Comparison of ENCODE assay signal across 8 cellular contexts in the genomic region with DNA sequence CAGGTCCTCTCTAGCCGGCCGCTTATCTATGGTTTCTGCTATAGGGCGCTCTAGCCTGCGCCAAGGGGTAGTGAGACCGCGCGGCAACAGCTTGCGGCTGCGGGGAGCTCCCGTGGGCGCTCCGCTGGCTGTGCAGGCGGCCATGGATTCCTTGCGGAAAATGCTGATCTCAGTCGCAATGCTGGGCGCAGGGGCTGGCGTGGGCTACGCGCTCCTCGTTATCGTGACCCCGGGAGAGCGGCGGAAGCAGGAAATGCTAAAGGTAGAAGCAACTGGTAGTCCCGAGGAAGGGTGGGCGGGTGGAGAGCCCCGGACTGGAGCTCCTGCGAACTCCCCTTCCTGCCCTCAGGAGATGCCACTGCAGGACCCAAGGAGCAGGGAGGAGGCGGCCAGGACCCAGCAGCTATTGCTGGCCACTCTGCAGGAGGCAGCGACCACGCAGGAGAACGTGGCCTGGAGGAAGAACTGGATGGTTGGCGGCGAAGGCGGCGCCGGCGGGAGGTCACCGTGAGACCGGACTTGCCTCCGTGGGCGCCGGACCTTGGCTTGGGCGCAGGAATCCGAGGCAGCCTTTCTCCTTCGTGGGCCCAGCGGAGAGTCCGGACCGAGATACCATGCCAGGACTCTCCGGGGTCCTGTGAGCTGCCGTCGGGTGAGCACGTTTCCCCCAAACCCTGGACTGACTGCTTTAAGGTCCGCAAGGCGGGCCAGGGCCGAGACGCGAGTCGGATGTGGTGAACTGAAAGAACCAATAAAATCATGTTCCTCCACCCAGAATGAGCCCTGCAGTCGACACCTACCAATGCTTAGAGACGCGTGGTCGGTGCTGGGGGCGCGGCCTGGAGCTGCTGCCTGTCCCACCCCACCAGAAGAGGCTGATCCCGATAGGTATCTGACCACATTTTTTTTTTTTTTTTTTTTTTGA. TPM values are rescaled to one million over a fixed set of nuclear protein-coding genes. Genes with fewer than 3 reads are reported as not detected.
DNase-seq lines count a peak whose midpoint lies in the region; TF ChIP-seq lines count a peak whose summit lies in the region.

Gene LBHD1 (minus strand): TSS at position 664 of the 925 bp plus-strand sequence. CDS start 2,236 bp downstream, outside the sequence.
Gene UQCC3 (plus strand): TSS at position 70 of the 925 bp plus-strand sequence. CDS start 73 bp downstream, at position 143.

- H3K27me3 ChIP-seq in CD4-positive, alpha-beta memory T cell (ENCODE audit: insufficient read depth, low read length): no peaks in the 10 kb centered on the region
- H3K27me3 ChIP-seq in muscle layer of colon (ENCODE audit: control insufficient read depth in 1 of 2, insufficient read depth in 2 of 2, low read length in 2 of 2): no peaks in the 10 kb centered on the region

- no peaks in the 10 kb centered on the region for H3K27me3 Mint-ChIP-seq in CD4-positive, alpha-beta memory T cell

- peak within 1 kb of the TSS; percentile 91 to 97 for H3K4me3 ChIP-seq in CD4-positive, alpha-beta memory T cell (ENCODE audit: low read length in 2 of 2)
- H3K4me3 ChIP-seq in epithelial cell of proximal tubule (ENCODE audit: low read depth, low read length): peak within 1 kb of the TSS; percentile 92
- H3K4me3 ChIP-seq in muscle layer of colon (ENCODE audit: low read depth in 1 of 2, low read length in 2 of 2): peak within 1 kb of the TSS; percentile 43 to 64

- peak within 1 kb of the TSS; percentile 89 to 98 (median 97) for H3K27ac Mint-ChIP-seq in CD4-positive, alpha-beta memory T cell

- H3K4me1 Mint-ChIP-seq in CD4-positive, alpha-beta memory T cell: peaks cover 14 to 74% (median 43%) of the 10 kb centered on the region in 4 donors

- no peaks in the 10 kb centered on the region for H3K9me3 ChIP-seq in CD4-positive, alpha-beta memory T cell (ENCODE audit: control insufficient read depth in 1 of 2, low read length in 2 of 2)
- no peaks in the 10 kb centered on the region for H3K9me3 ChIP-seq in muscle layer of colon (ENCODE audit: low read length)

- peak within 1 kb of the TSS; percentile 62 for H3K9ac ChIP-seq in muscle layer of colon (ENCODE audit: low read length)

- POLR2A ChIA-PET in CD4-positive, alpha-beta memory T cell (lab: Charles Lee; ENCODE audit: partially characterized antibody): interaction anchor here (0.6 to 19.7 kb wide), 39 partner anchors 8 to 279 kb away, joined by 3 to 494 read pairs (median 7); partner anchors contain the start of genes AHNAK, B3GAT3, BSCL2 and EEF1G

- intact Hi-C loops in CD4-positive, alpha-beta memory T cell (cut with micrococcal nuclease): loop anchor here (1.0 to 2.0 kb wide), 2 partner anchors 7 to 19 kb away; partner anchors contain the start of genes INTS5 and UBXN1

- H3K36me3 Mint-ChIP-seq in CD4-positive, alpha-beta memory T cell: peaks cover 12 to 40% of the 10 kb centered on the region in 2 donors

- peaks cover 55% of the 10 kb centered on the region for H3K4me1 ChIP-seq in CD4-positive, alpha-beta memory T cell (ENCODE audit: insufficient read depth, low read length)
- H3K4me1 ChIP-seq in muscle layer of colon (ENCODE audit: insufficient read depth, low read length): peaks cover 24% of the 10 kb centered on the region

- H3K27ac ChIP-seq in CD4-positive, alpha-beta memory T cell (ENCODE audit: low read depth, low read length): peak within 1 kb of the TSS; percentile 74
- peak within 1 kb of the TSS; percentile 94 for H3K27ac ChIP-seq in muscle layer of colon (ENCODE audit: low read depth, low read length)

- CTCF ChIA-PET in CD4-positive, alpha-beta memory T cell (lab: Charles Lee; ENCODE audit: partially characterized antibody): interaction anchor here (0.7 to 10.4 kb wide), 9 partner anchors 8 to 248 kb away, joined by 3 to 86 read pairs (median 5); partner anchors contain the start of genes C11orf98, CSKMT, INTS5 and TMEM179B

- TF ChIP-seq CTCF in GM20000 (IDR thresholded peaks at IDR 0.05; ENCODE audit: extremely low read depth, missing control alignments): no peak
- no peak for TF ChIP-seq CTCF in epithelial cell of proximal tubule (conservative IDR thresholded peaks at IDR 0.05; ENCODE audit: low read depth, low read length)

- H3K36me3 ChIP-seq in CD4-positive, alpha-beta memory T cell (ENCODE audit: insufficient read depth, low read length): peaks cover 10% of the 10 kb centered on the region
- peaks cover 16% of the 10 kb centered on the region for H3K36me3 ChIP-seq in muscle layer of colon (ENCODE audit: insufficient read depth, low read length)

- peak within 1 kb of the TSS; percentile 93 to 99 (median 99) for H3K4me3 Mint-ChIP-seq in CD4-positive, alpha-beta memory T cell

- no peaks in the 10 kb centered on the region for H3K9me3 Mint-ChIP-seq in CD4-positive, alpha-beta memory T cell

- DNase-seq in CD4-positive, alpha-beta memory T cell: peak; percentile 74 to 91 (median 79)
- DNase-seq in GM20000 (ENCODE audit: low spot score): peak; percentile 86
- peak; percentile 80 for DNase-seq in HuH-7 (ENCODE audit: low spot score)
- peak; percentile 98 for DNase-seq in OCI-M1 (lab: John Stamatoyannopoulos, UW)
- peak; percentile 75 for DNase-seq in activated T-cell treated with anti-CD3 and anti-CD28 coated beads, Interleukin-2, amount 50 U/mL, for 1 hour
- no peak for DNase-seq in epithelial cell of proximal tubule (ENCODE audit: low read depth)
- DNase-seq in stimulated activated CD8-positive, alpha-beta memory T cell treated with anti-CD3 and anti-CD28 coated beads, Interleukin-7, amount 100 ng/mL, for 4 hours (ENCODE audit: low read depth in 2 of 2): peak; percentile 71 to 74

RNA-seq across cellular contexts. Expression of gene LBHD1, which starts in this region (rescaled TPM):
- total RNA-seq in CD4-positive, alpha-beta memory T cell: 10 to 100 TPM; 26.7 to 28.6 TPM
- polyA plus RNA-seq in CD4-positive, alpha-beta memory T cell: 1 to 10 TPM; 2.4 to 2.7 TPM
- 2.2 and 3.0 TPM in 2 replicates for total RNA-seq in epithelial cell of proximal tubule

RNA-seq across cellular contexts. Expression of gene UQCC3, which starts in this region (rescaled TPM):
- 1 to 10 TPM; 7.2 to 8.5 TPM for total RNA-seq in CD4-positive, alpha-beta memory T cell
- 10 to 100 TPM; 10.7 to 12.1 TPM for polyA plus RNA-seq in CD4-positive, alpha-beta memory T cell
- total RNA-seq in epithelial cell of proximal tubule: 18.6 and 27.9 TPM in 2 replicates
